18 cellular contexts compared by ENCODE assay signal in the genomic region with DNA sequence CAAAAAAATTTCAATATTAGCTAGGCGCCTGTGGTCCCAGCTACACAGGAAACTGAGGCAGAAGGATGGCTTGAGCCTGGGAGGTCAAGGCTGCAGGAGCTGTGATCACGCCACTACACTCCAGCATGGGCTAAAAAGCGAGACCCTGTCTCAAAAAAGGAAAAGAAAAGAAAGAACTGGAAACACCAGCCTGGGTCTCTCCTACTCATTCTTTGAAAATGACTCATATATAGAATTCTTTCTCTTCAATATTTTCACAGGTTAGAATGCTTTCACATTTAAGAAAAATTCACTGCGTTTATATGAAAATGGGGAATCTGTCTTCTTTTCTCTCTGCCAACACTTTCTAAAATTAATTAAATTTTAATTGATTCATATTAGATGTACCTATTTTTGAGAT.
DNase-seq lines count a peak whose midpoint lies in the region; ATAC-seq and TF ChIP-seq lines count a peak whose summit lies in the region.
"Had no signal": no experiment of that assay in that cellular context is flagged by ENCODE, and none has a peak within 500 bp of the region (broad histone marks: within the 10 kb centered on the region; RNA-seq: fewer than 3 reads in every experiment).

No MANE protein-coding gene starts in this region.

- no peak overlapping the region for H3K27ac Mint-ChIP-seq in stimulated activated naive CD8-positive, alpha-beta T cell treated with anti-CD3 and anti-CD28 coated beads, Interleukin-15, amount 100 ng/mL, for 72 hours
- H3K27ac Mint-ChIP-seq: activated naive CD8-positive, alpha-beta T cell treated with anti-CD3 and anti-CD28 coated beads, Interleukin-2, amount 50 U/mL, for 24 hours; CD14-positive monocyte had no signal

- no peaks in the 10 kb centered on the region for H3K79me2 ChIP-seq in OCI-LY3 (ENCODE audit: low read length)

- no peaks in the 10 kb centered on the region for H3K36me3 ChIP-seq in OCI-LY3 (replicated peaks; ENCODE audit: low read depth, low read length)
- H3K36me3 ChIP-seq: gastroesophageal sphincter, right lobe of liver, stomach had no signal

- H3K4me2 ChIP-seq in OCI-LY3 (ENCODE audit: low read length) = peak overlapping the region; percentile 79

- no peak overlapping the region for H2AFZ ChIP-seq in OCI-LY3 (ENCODE audit: low read depth, low read length)

- H4K20me1 ChIP-seq in OCI-LY3 (ENCODE audit: insufficient read depth, low read length) = no peaks in the 10 kb centered on the region

- H3K27me3 Mint-ChIP-seq in stimulated activated naive CD8-positive, alpha-beta T cell treated with anti-CD3 and anti-CD28 coated beads, Interleukin-15, amount 100 ng/mL, for 72 hours = peaks cover 38% of the 10 kb centered on the region

- 0 out of 2 replicates have a peak overlapping the region, but pooled peaks have one; percentile 16 for H3K27ac ChIP-seq in OCI-LY3 (ENCODE audit: low read length)
- H3K27ac ChIP-seq: gastroesophageal sphincter, right lobe of liver, stomach had no signal

- peak overlapping the region; percentile 65 for H3K4me3 ChIP-seq in OCI-LY3 (ENCODE audit: low read length)
- H3K4me3 ChIP-seq: gastroesophageal sphincter, K562, right lobe of liver, stomach had no signal

- H3K4me3 Mint-ChIP-seq in stimulated activated naive CD8-positive, alpha-beta T cell treated with anti-CD3 and anti-CD28 coated beads, Interleukin-15, amount 100 ng/mL, for 72 hours = no peak overlapping the region
- H3K4me3 Mint-ChIP-seq: activated naive CD8-positive, alpha-beta T cell treated with anti-CD3 and anti-CD28 coated beads, Interleukin-2, amount 50 U/mL, for 24 hours; CD14-positive monocyte had no signal

- no peak overlapping the region for H3K9ac ChIP-seq in OCI-LY3 (ENCODE audit: low read length)

- peaks cover 15% of the 10 kb centered on the region for H3K4me1 Mint-ChIP-seq in stimulated activated naive CD8-positive, alpha-beta T cell treated with anti-CD3 and anti-CD28 coated beads, Interleukin-15, amount 100 ng/mL, for 72 hours

- no peaks in the 10 kb centered on the region for H3K9me3 ChIP-seq in OCI-LY3 (ENCODE audit: insufficient read depth, low read length)
- H3K9me3 ChIP-seq: gastroesophageal sphincter, right lobe of liver, stomach had no signal

- TF ChIP-seq CTCF in OCI-LY3 (IDR thresholded peaks at IDR 0.05; ENCODE audit: low read depth, low read length) = no peak

- DNase-seq in cerebellum (ENCODE audit: low spot score) = no peak
- no peak for DNase-seq in stimulated activated naive CD8-positive, alpha-beta T cell treated with anti-CD3 and anti-CD28 coated beads, Interleukin-15, amount 100 ng/mL, for 72 hours
- DNase-seq: activated naive CD8-positive, alpha-beta T cell treated with anti-CD3 and anti-CD28 coated beads, Interleukin-2, amount 50 U/mL, for 24 hours; cerebellar nuclear complex; mesendoderm; NCI-H1436; NCI-H446; OCI-M1; right lobe of liver; stomach had no signal

- ATAC-seq in GM18519 (IDR thresholded peaks at IDR 0.05; ENCODE audit: low FRiP score, unreplicated experiment) = peak; percentile 59
- peak; percentile 55 for ATAC-seq in GM19455 (IDR thresholded peaks at IDR 0.05; ENCODE audit: unreplicated experiment)
- peak; percentile 65 for ATAC-seq in HG02885 (IDR thresholded peaks at IDR 0.05; ENCODE audit: poor library complexity, unreplicated experiment)
- ATAC-seq in GM21423 (IDR thresholded peaks at IDR 0.05; ENCODE audit: unreplicated experiment) = no peak
- no peak for ATAC-seq in stimulated activated naive CD8-positive, alpha-beta T cell treated with anti-CD3 and anti-CD28 coated beads, Interleukin-15, amount 100 ng/mL, for 72 hours
- ATAC-seq: activated naive CD8-positive, alpha-beta T cell treated with anti-CD3 and anti-CD28 coated beads, Interleukin-2, amount 50 U/mL, for 24 hours; gastroesophageal sphincter; K562; right lobe of liver had no signal

- peaks cover 49% of the 10 kb centered on the region for H3K27me3 ChIP-seq in OCI-LY3 (ENCODE audit: low read depth, low read length)
- H3K27me3 ChIP-seq: right lobe of liver had no signal

- no peaks in the 10 kb centered on the region for H3K9me3 Mint-ChIP-seq in stimulated activated naive CD8-positive, alpha-beta T cell treated with anti-CD3 and anti-CD28 coated beads, Interleukin-15, amount 100 ng/mL, for 72 hours
- H3K9me3 Mint-ChIP-seq: activated naive CD8-positive, alpha-beta T cell treated with anti-CD3 and anti-CD28 coated beads, Interleukin-2, amount 50 U/mL, for 24 hours had no signal

- H3K4me1 ChIP-seq in OCI-LY3 (ENCODE audit: low read length) = peaks cover 31% of the 10 kb centered on the region
- H3K4me1 ChIP-seq: gastroesophageal sphincter, right lobe of liver had no signal

Comparison
In these comparisons a context has a peak if more than half of its experiments do, and no peak if none do; other contexts are left out.
1. ATAC-seq: peak in GM18519 (single experiment), GM19455 (single experiment) and HG02885 (single experiment); none in GM21423 (single experiment) and stimulated activated naive CD8-positive, alpha-beta T cell treated with anti-CD3 and anti-CD28 coated beads, Interleukin-15, amount 100 ng/mL, for 72 hours (single experiment).